16 cellular contexts compared by ENCODE assay signal in the genomic region with DNA sequence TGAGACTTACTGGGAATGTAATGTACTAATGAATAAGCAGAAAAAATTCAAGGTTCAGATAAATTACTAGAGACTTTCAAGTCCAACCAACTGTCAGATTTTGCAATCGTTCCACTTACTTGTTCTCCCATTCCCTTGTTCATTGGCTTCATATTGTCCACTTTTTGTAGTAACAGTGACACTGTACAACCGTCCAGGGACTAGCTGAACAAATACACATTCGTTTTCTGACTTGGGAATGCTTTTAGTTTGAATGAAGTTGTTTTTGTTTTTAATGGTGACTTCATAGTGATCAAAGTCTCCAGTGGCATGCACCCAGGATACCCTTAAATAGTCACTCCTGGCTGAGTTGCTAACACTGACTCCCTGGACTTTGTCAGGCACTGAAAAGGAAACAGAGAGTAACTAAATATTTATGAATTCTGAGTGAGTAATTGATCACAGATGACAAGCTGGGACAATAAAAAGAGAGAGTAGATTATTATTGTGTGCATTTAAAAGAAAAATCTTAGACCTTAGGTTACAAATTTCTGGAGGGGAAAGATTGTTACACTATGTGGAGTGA.
"Had no signal": no experiment of that assay in that cellular context is flagged by ENCODE, and none has a peak within 500 bp of the region (broad histone marks: within the 10 kb centered on the region; RNA-seq: fewer than 3 reads in every experiment).

No MANE protein-coding gene starts in this region.

- DNase-seq: activated CD4-positive, alpha-beta T cell treated with anti-CD3 and anti-CD28 coated beads for 36 hours; activated CD4-positive, alpha-beta T cell treated with anti-CD3 and anti-CD28 coated beads, Interleukin-2, amount 50 U/mL, for 48 hours; activated T-cell treated with anti-CD3 and anti-CD28 coated beads for 4 hours; dermis blood vessel endothelial cell; effector memory CD8-positive, alpha-beta T cell; head of caudate nucleus; kidney glomerular epithelial cell; naive thymus-derived CD8-positive, alpha-beta T cell; psoas muscle; right cardiac atrium; stimulated activated CD4-positive, alpha-beta T cell treated with anti-CD3 and anti-CD28 coated beads, Interleukin-4, amount 100 ng/mL, for 24 hours; upper lobe of left lung had no signal

- H3K27ac ChIP-seq: cardiac muscle cell, psoas muscle, thoracic aorta had no signal

- H3K4me3 ChIP-seq: cardiac muscle cell, psoas muscle, thoracic aorta, upper lobe of left lung had no signal

- H3K4me1 ChIP-seq: psoas muscle, upper lobe of left lung had no signal

- H3K9me3 ChIP-seq: psoas muscle, thoracic aorta, upper lobe of left lung had no signal

- H3K27me3 ChIP-seq: cardiac muscle cell, upper lobe of left lung had no signal

- H3K36me3 ChIP-seq: cardiac muscle cell, thoracic aorta had no signal

- ATAC-seq: activated CD4-positive, alpha-beta T cell treated with anti-CD3 and anti-CD28 coated beads for 36 hours; effector memory CD8-positive, alpha-beta T cell; naive thymus-derived CD8-positive, alpha-beta T cell; psoas muscle; right cardiac atrium; stimulated activated effector memory CD8-positive, alpha-beta T cell treated with anti-CD3 and anti-CD28 coated beads, Interleukin-12 subunit alpha, Interleukin-12 subunit beta, amount 100 ng/mL, for 72 hours; WTC11 had no signal
